ENCODE assay signal across 7 cellular contexts in genomic region chr18:44709297-44710117, GRCh38. TPM values are rescaled to one million over a fixed set of nuclear protein-coding genes. Genes with fewer than 3 reads are reported as not detected.
DNase-seq lines count a peak whose midpoint lies in the region; ATAC-seq and TF ChIP-seq lines count a peak whose summit lies in the region.

No MANE protein-coding gene starts in this region.

- CTCF ChIA-PET in activated naive CD4-positive, alpha-beta T cell treated with anti-CD3 and anti-CD28 coated beads for 36 hours (lab: Charles Lee) = interaction anchor here (0.7 kb wide), 1 partner anchor 24 kb away, joined by 3 read pairs; no protein-coding TSS in a partner anchor

- H3K27me3 ChIP-seq in BE2C = no peaks in the 10 kb centered on the region

- H3K27ac ChIP-seq in cingulate gyrus (ENCODE audit: low read depth, low read length) = peak overlapping the region; percentile 32

- H3K27ac Mint-ChIP-seq in stimulated activated memory B cell treated with anti-CD40 and anti-IgM and Interleukin-4, amounts not matched to agents 10 μg/mL and 1 μg/mL and 100 μg/mL, for 72 hours = peak overlapping the region; percentile 60
- H3K27ac Mint-ChIP-seq in activated naive CD4-positive, alpha-beta T cell treated with anti-CD3 and anti-CD28 coated beads for 36 hours = no peak overlapping the region

- no peaks in the 10 kb centered on the region for H3K9me3 ChIP-seq in BE2C

- no peaks in the 10 kb centered on the region for H3K9me3 Mint-ChIP-seq in stimulated activated memory B cell treated with anti-CD40 and anti-IgM and Interleukin-4, amounts not matched to agents 10 μg/mL and 1 μg/mL and 100 μg/mL, for 72 hours
- no peaks in the 10 kb centered on the region for H3K9me3 Mint-ChIP-seq in activated naive CD4-positive, alpha-beta T cell treated with anti-CD3 and anti-CD28 coated beads for 36 hours

- intact Hi-C loops in activated naive CD4-positive, alpha-beta T cell treated with anti-CD3 and anti-CD28 coated beads for 36 hours (cut with micrococcal nuclease) = no loop called here

- DNase-seq in BE2C (no peak), NCI-H446 treated with DMSO at 0.1 percent for 48 hours (lab: John Stamatoyannopoulos, UW) (no peak)
- no peak for DNase-seq in activated naive CD4-positive, alpha-beta T cell treated with anti-CD3 and anti-CD28 coated beads for 36 hours

- H3K4me1 ChIP-seq in BE2C = no peaks in the 10 kb centered on the region

- H3K36me3 ChIP-seq in BE2C = no peaks in the 10 kb centered on the region

- peak overlapping the region; percentile 56 for H3K4me3 Mint-ChIP-seq in stimulated activated memory B cell treated with anti-CD40 and anti-IgM and Interleukin-4, amounts not matched to agents 10 μg/mL and 1 μg/mL and 100 μg/mL, for 72 hours
- H3K4me3 Mint-ChIP-seq in activated naive CD4-positive, alpha-beta T cell treated with anti-CD3 and anti-CD28 coated beads for 36 hours = no peak overlapping the region

- TF ChIP-seq CTCF in BE2C (IDR thresholded peaks at IDR 0.05; ENCODE audit: low read depth, low read length) = no peak

- ATAC-seq in GM19372 (IDR thresholded peaks at IDR 0.05; ENCODE audit: low read depth, unreplicated experiment) = peak; percentile 90
- ATAC-seq in HG03025 (IDR thresholded peaks at IDR 0.05; ENCODE audit: low FRiP score, unreplicated experiment) = peak; percentile 90
- ATAC-seq in stimulated activated memory B cell treated with anti-CD40 and anti-IgM and Interleukin-4, amounts not matched to agents 10 μg/mL and 1 μg/mL and 100 μg/mL, for 72 hours = peak; percentile 79

- H3K4me3 ChIP-seq in BE2C (ENCODE audit: low read depth, low read length) = no peak overlapping the region

- peaks cover 71% of the 10 kb centered on the region for H3K36me3 Mint-ChIP-seq in stimulated activated memory B cell treated with anti-CD40 and anti-IgM and Interleukin-4, amounts not matched to agents 10 μg/mL and 1 μg/mL and 100 μg/mL, for 72 hours
- no peaks in the 10 kb centered on the region for H3K36me3 Mint-ChIP-seq in activated naive CD4-positive, alpha-beta T cell treated with anti-CD3 and anti-CD28 coated beads for 36 hours (ENCODE audit: low read depth)

- H3K27me3 Mint-ChIP-seq in stimulated activated memory B cell treated with anti-CD40 and anti-IgM and Interleukin-4, amounts not matched to agents 10 μg/mL and 1 μg/mL and 100 μg/mL, for 72 hours = no peaks in the 10 kb centered on the region
- peaks cover 31% of the 10 kb centered on the region for H3K27me3 Mint-ChIP-seq in activated naive CD4-positive, alpha-beta T cell treated with anti-CD3 and anti-CD28 coated beads for 36 hours (ENCODE audit: low read depth)

- peaks cover 68% of the 10 kb centered on the region for H3K4me1 Mint-ChIP-seq in stimulated activated memory B cell treated with anti-CD40 and anti-IgM and Interleukin-4, amounts not matched to agents 10 μg/mL and 1 μg/mL and 100 μg/mL, for 72 hours
- no peaks in the 10 kb centered on the region for H3K4me1 Mint-ChIP-seq in activated naive CD4-positive, alpha-beta T cell treated with anti-CD3 and anti-CD28 coated beads for 36 hours (ENCODE audit: low read depth)

RNA-seq across cellular contexts. Expression of gene SETBP1, which starts 28.8 kb away (rescaled TPM):
- 6.5 TPM for polyA plus RNA-seq in BE2C (2012; ENCODE audit: insufficient read depth, insufficient read length, low read depth)
- total RNA-seq in activated naive CD4-positive, alpha-beta T cell treated with anti-CD3 and anti-CD28 coated beads for 36 hours = 1 to 10 TPM in 1 of 2 experiments, under 1 TPM in 1; 0.74 to 1.4 TPM
